In the genomic region with DNA sequence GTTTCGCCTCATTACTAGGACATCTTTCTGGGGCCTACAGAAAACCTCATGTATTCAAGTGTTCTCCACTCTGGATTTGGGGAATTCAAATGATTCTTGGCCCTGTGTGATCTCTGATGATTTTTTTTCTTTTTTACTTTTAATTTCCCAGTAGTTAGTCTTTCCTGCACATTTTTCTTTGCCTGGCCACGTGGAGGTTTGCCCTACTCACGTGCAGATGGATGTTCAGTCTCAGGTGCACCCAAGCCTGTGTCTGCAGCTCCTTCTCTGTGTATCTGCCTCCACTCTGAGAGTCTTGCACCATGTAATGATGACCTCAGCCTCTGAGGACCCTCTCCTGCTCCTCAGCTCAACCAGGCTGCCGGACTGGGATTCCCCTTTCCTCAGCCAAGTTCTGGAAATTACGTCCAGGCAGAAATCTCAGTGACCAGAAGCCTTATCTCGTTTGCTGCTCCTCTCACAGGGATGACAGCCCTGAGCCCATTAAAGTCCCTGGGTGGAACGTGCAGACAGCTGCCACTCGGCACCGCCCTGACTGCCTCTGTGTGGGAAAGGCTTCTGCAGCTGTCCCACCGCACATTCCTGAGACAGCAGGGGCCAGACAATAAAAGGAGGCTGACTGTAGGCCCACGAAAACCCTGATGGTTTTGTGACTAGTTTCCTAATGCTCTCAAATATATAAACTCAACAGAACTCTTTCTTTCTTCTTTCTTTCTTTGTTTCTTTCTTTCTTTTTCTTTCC, we compare ENCODE assay signal across 32 cellular contexts. TPM values are rescaled to one million over a fixed set of nuclear protein-coding genes. Genes with fewer than 3 reads are reported as not detected.
"Had no signal": no experiment of that assay in that cellular context is flagged by ENCODE, and none has a peak within 500 bp of the region (broad histone marks: within the 10 kb centered on the region; RNA-seq: fewer than 3 reads in every experiment).

No MANE protein-coding gene starts in this region.

- DNase-seq: activated CD4-positive, alpha-beta T cell treated with anti-CD3 and anti-CD28 coated beads for 4 hours; activated CD4-positive, alpha-beta T cell treated with anti-CD3 and anti-CD28 coated beads, Interleukin-2, amount 50 U/mL, for 4 hours; activated naive CD4-positive, alpha-beta T cell; activated T-cell treated with anti-CD3 and anti-CD28 coated beads for 4 hours; activated T-cell treated with anti-CD3 and anti-CD28 coated beads, Interleukin-2, amount 50 U/mL, for 72 hours; anterior cingulate cortex; colonic mucosa; dorsolateral prefrontal cortex; effector memory CD4-positive, alpha-beta T cell; erythroblast; gastrocnemius medialis; head of caudate nucleus; hippocampal formation; immature natural killer cell; kidney; left colon; mammary epithelial cell; naive thymus-derived CD8-positive, alpha-beta T cell; posterior cingulate gyrus; stimulated activated CD4-positive, alpha-beta T cell treated with anti-CD3 and anti-CD28 coated beads, Interleukin-1b, Interleukin-23, amount 100 ng/mL, for 48 hours; stimulated activated CD4-positive, alpha-beta T cell treated with anti-CD3 and anti-CD28 coated beads, Interleukin-4, amount 100 ng/mL, for 4 hours; stimulated activated CD8-positive, alpha-beta memory T cell treated with anti-CD3 and anti-CD28 coated beads, Interleukin-4, amount 100 ng/mL, for 48 hours; stimulated activated naive CD8-positive, alpha-beta T cell treated with anti-CD3 and anti-CD28 coated beads, Interleukin-15, amount 100 ng/mL, for 72 hours; substantia nigra; T-helper 1 cell had no signal

- H3K4me3 ChIP-seq: colonic mucosa, dorsolateral prefrontal cortex, gastrocnemius medialis, smooth muscle cell, vagina had no signal

- H3K4me1 ChIP-seq: colonic mucosa, gastrocnemius medialis, vagina had no signal

- H3K36me3 Mint-ChIP-seq: activated naive CD8-positive, alpha-beta T cell; immature natural killer cell; mesothelial cell of epicardium; naive thymus-derived CD8-positive, alpha-beta T cell; stimulated activated memory B cell treated with anti-CD40 and anti-IgM and Interleukin-4, amounts not matched to agents 10 μg/mL and 1 μg/mL and 100 μg/mL, for 72 hours; type B pancreatic cell had no signal

- H3K27ac ChIP-seq: colonic mucosa, dorsolateral prefrontal cortex, gastrocnemius medialis, vagina had no signal

- H3K27me3 ChIP-seq: colonic mucosa, gastrocnemius medialis, vagina had no signal

- H3K36me3 ChIP-seq: colonic mucosa, gastrocnemius medialis, vagina had no signal

- H3K9me3 Mint-ChIP-seq: activated T-cell treated with anti-CD3 and anti-CD28 coated beads, Interleukin-2, amount 50 U/mL, for 72 hours; mesothelial cell of epicardium; type B pancreatic cell had no signal

- H3K4me1 Mint-ChIP-seq: immature natural killer cell; mesothelial cell of epicardium; naive thymus-derived CD8-positive, alpha-beta T cell; stimulated activated memory B cell treated with anti-CD40 and anti-IgM and Interleukin-4, amounts not matched to agents 10 μg/mL and 1 μg/mL and 100 μg/mL, for 72 hours; stimulated activated naive CD8-positive, alpha-beta T cell treated with anti-CD3 and anti-CD28 coated beads, Interleukin-15, amount 100 ng/mL, for 72 hours had no signal

- H3K27me3 Mint-ChIP-seq: stimulated activated memory B cell treated with anti-CD40 and anti-IgM and Interleukin-4, amounts not matched to agents 10 μg/mL and 1 μg/mL and 100 μg/mL, for 72 hours; stimulated activated naive CD8-positive, alpha-beta T cell treated with anti-CD3 and anti-CD28 coated beads, Interleukin-15, amount 100 ng/mL, for 72 hours; type B pancreatic cell had no signal

- H3K4me3 Mint-ChIP-seq: activated naive CD8-positive, alpha-beta T cell; activated T-cell treated with anti-CD3 and anti-CD28 coated beads, Interleukin-2, amount 50 U/mL, for 72 hours; immature natural killer cell; mesothelial cell of epicardium; naive thymus-derived CD8-positive, alpha-beta T cell; stimulated activated memory B cell treated with anti-CD40 and anti-IgM and Interleukin-4, amounts not matched to agents 10 μg/mL and 1 μg/mL and 100 μg/mL, for 72 hours; stimulated activated naive CD8-positive, alpha-beta T cell treated with anti-CD3 and anti-CD28 coated beads, Interleukin-15, amount 100 ng/mL, for 72 hours; T-helper 2 cell treated with Interferon-gamma antibody and Interleukin-4, amounts not matched to agents 5 μg/mL and 100 μg/mL, for 36 hours; type B pancreatic cell had no signal

- H3K27ac Mint-ChIP-seq: activated naive CD8-positive, alpha-beta T cell; activated T-cell treated with anti-CD3 and anti-CD28 coated beads, Interleukin-2, amount 50 U/mL, for 72 hours; immature natural killer cell; mesothelial cell of epicardium; naive thymus-derived CD8-positive, alpha-beta T cell; stimulated activated memory B cell treated with anti-CD40 and anti-IgM and Interleukin-4, amounts not matched to agents 10 μg/mL and 1 μg/mL and 100 μg/mL, for 72 hours; stimulated activated naive CD8-positive, alpha-beta T cell treated with anti-CD3 and anti-CD28 coated beads, Interleukin-15, amount 100 ng/mL, for 72 hours; T-helper 2 cell treated with Interferon-gamma antibody and Interleukin-4, amounts not matched to agents 5 μg/mL and 100 μg/mL, for 36 hours; type B pancreatic cell had no signal

- H3K4me2 ChIP-seq: smooth muscle cell had no signal

- H3K9me3 ChIP-seq: colonic mucosa, gastrocnemius medialis, vagina had no signal

RNA-seq across cellular contexts. Expression of gene GABRB3, which starts 31.4 kb away (rescaled TPM):
- total RNA-seq: naive thymus-derived CD8-positive, alpha-beta T cell; vagina had no signal
- polyA plus RNA-seq: immature natural killer cell; mammary epithelial cell; naive thymus-derived CD8-positive, alpha-beta T cell had no signal
